8 cellular contexts compared by ENCODE assay signal in the genomic region with DNA sequence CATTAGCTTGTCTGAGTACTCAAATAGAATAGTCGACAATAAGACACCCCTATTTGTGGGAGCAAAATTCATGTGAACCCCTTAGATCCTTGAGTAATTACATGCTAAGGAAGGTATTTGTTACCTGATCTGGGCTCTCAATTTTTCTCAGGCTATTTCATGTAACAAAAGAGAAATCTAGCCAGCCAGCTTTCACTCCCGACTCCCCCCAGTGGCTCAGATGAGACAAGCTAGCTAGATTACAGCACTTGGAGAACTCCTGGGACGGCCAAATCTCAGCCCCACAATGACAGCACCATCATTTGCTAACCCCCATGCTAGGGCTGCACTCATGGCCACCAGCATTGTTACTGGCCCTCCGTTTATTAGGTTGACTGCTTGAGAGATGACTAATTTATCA. TPM values are rescaled to one million over a fixed set of nuclear protein-coding genes. Genes with fewer than 3 reads are reported as not detected.
DNase-seq lines count a peak whose midpoint lies in the region; ATAC-seq, FAIRE-seq and TF ChIP-seq lines count a peak whose summit lies in the region.

No MANE protein-coding gene starts in this region.

- H3K36me3 ChIP-seq in bronchial epithelial cell (ENCODE audit: control insufficient read depth, insufficient read depth, low read length): no peaks in the 10 kb centered on the region

- no peaks in the 10 kb centered on the region for H3K9me3 Mint-ChIP-seq in activated CD8-positive, alpha-beta T cell treated with anti-CD3 and anti-CD28 coated beads for 36 hours
- H3K9me3 Mint-ChIP-seq in activated CD8-positive, alpha-beta T cell treated with anti-CD3 and anti-CD28 coated beads, Interleukin-2, amount 10 ng/mL, durations not matched to agents 7 days and 5 days (ENCODE audit: insufficient read depth): no peaks in the 10 kb centered on the region

- H3K36me3 Mint-ChIP-seq in activated CD8-positive, alpha-beta T cell treated with anti-CD3 and anti-CD28 coated beads for 36 hours (ENCODE audit: low read depth): no peaks in the 10 kb centered on the region
- no peaks in the 10 kb centered on the region for H3K36me3 Mint-ChIP-seq in activated CD8-positive, alpha-beta T cell treated with anti-CD3 and anti-CD28 coated beads, Interleukin-2, amount 10 ng/mL, durations not matched to agents 7 days and 5 days (ENCODE audit: low read depth)

- ATAC-seq in activated CD8-positive, alpha-beta T cell treated with anti-CD3 and anti-CD28 coated beads for 36 hours: no peak
- no peak for ATAC-seq in activated CD8-positive, alpha-beta T cell treated with anti-CD3 and anti-CD28 coated beads, Interleukin-2, amount 10 ng/mL, durations not matched to agents 7 days and 5 days
- ATAC-seq in GM21786 (IDR thresholded peaks at IDR 0.05; ENCODE audit: unreplicated experiment): no peak

- intact Hi-C loops in activated CD8-positive, alpha-beta T cell treated with anti-CD3 and anti-CD28 coated beads for 36 hours (cut with micrococcal nuclease): loop anchor here (5.0 kb wide), 1 partner anchor 220 kb away; no protein-coding TSS in a partner anchor

- H3K27me3 ChIP-seq in bronchial epithelial cell (ENCODE audit: control insufficient read depth, insufficient read depth, low read length): peaks cover 3% of the 10 kb centered on the region

- TF ChIP-seq POLR2A in GM12892 (IDR thresholded peaks at IDR 0.05; ENCODE audit: low read depth, low read length): no peak

- POLR2A ChIA-PET in activated CD8-positive, alpha-beta T cell treated with anti-CD3 and anti-CD28 coated beads for 36 hours (lab: Charles Lee): no interaction called here
- POLR2A ChIA-PET in activated CD8-positive, alpha-beta T cell treated with anti-CD3 and anti-CD28 coated beads, Interleukin-2, amount 10 ng/mL, durations not matched to agents 7 days and 5 days (lab: Charles Lee): no interaction called here

- TF ChIP-seq CTCF in activated CD8-positive, alpha-beta T cell treated with anti-CD3 and anti-CD28 coated beads for 36 hours (IDR thresholded peaks at IDR 0.05): no peak
- peak; percentile 63 for TF ChIP-seq CTCF in bronchial epithelial cell (IDR thresholded peaks at IDR 0.05; ENCODE audit: insufficient read depth, low read length, severe bottlenecking)

- no peak overlapping the region for H3K4me3 Mint-ChIP-seq in activated CD8-positive, alpha-beta T cell treated with anti-CD3 and anti-CD28 coated beads for 36 hours
- no peak overlapping the region for H3K4me3 Mint-ChIP-seq in activated CD8-positive, alpha-beta T cell treated with anti-CD3 and anti-CD28 coated beads, Interleukin-2, amount 10 ng/mL, durations not matched to agents 7 days and 5 days

- peak; percentile 11 for DNase-seq in activated CD8-positive, alpha-beta T cell treated with anti-CD3 and anti-CD28 coated beads for 36 hours
- no peak for DNase-seq in activated CD8-positive, alpha-beta T cell treated with anti-CD3 and anti-CD28 coated beads, Interleukin-2, amount 10 ng/mL, durations not matched to agents 7 days and 5 days
- peak; percentile 57 for DNase-seq in NCI-H1436 treated with DMSO at 0.1 percent for 48 hours (lab: John Stamatoyannopoulos, UW)
- DNase-seq in bronchial epithelial cell (ENCODE audit: low read depth): peak; percentile 41
- peak; percentile 69 for DNase-seq in myocyte (ENCODE audit: low read depth)
- DNase-seq in NCI-H1048 (lab: John Stamatoyannopoulos, UW): no peak
- DNase-seq in GM12892 (ENCODE audit: insufficient read length): no peak

- FAIRE-seq in bronchial epithelial cell (lab: Jason Lieb, UNC): no peak
- FAIRE-seq in GM12892 (lab: Jason Lieb, UNC): no peak

- peaks cover 10% of the 10 kb centered on the region for H3K27me3 Mint-ChIP-seq in activated CD8-positive, alpha-beta T cell treated with anti-CD3 and anti-CD28 coated beads for 36 hours
- H3K27me3 Mint-ChIP-seq in activated CD8-positive, alpha-beta T cell treated with anti-CD3 and anti-CD28 coated beads, Interleukin-2, amount 10 ng/mL, durations not matched to agents 7 days and 5 days (ENCODE audit: low read depth): peaks cover 3% of the 10 kb centered on the region

- CTCF ChIA-PET in activated CD8-positive, alpha-beta T cell treated with anti-CD3 and anti-CD28 coated beads for 36 hours (lab: Charles Lee): interaction anchor here (1.0 to 1.2 kb wide), 3 partner anchors 30 to 220 kb away, joined by 3 to 9 read pairs (median 3); no protein-coding TSS in a partner anchor
- CTCF ChIA-PET in activated CD8-positive, alpha-beta T cell treated with anti-CD3 and anti-CD28 coated beads, Interleukin-2, amount 10 ng/mL, durations not matched to agents 7 days and 5 days (lab: Charles Lee): interaction anchor here (1.2 to 6.2 kb wide), 4 partner anchors 14 to 220 kb away, joined by 3 to 47 read pairs (median 7); no protein-coding TSS in a partner anchor

- H3K27ac Mint-ChIP-seq in activated CD8-positive, alpha-beta T cell treated with anti-CD3 and anti-CD28 coated beads for 36 hours: no peak overlapping the region
- H3K27ac Mint-ChIP-seq in activated CD8-positive, alpha-beta T cell treated with anti-CD3 and anti-CD28 coated beads, Interleukin-2, amount 10 ng/mL, durations not matched to agents 7 days and 5 days: no peak overlapping the region

- no peaks in the 10 kb centered on the region for H3K4me1 Mint-ChIP-seq in activated CD8-positive, alpha-beta T cell treated with anti-CD3 and anti-CD28 coated beads for 36 hours (ENCODE audit: low read depth)
- no peaks in the 10 kb centered on the region for H3K4me1 Mint-ChIP-seq in activated CD8-positive, alpha-beta T cell treated with anti-CD3 and anti-CD28 coated beads, Interleukin-2, amount 10 ng/mL, durations not matched to agents 7 days and 5 days (ENCODE audit: low read depth)

- H3K4me3 ChIP-seq in bronchial epithelial cell (ENCODE audit: low read depth, low read length): no peak overlapping the region

RNA-seq across cellular contexts. Expression of gene GLDN, which starts 41.3 kb away (rescaled TPM):
- total RNA-seq in activated CD8-positive, alpha-beta T cell treated with anti-CD3 and anti-CD28 coated beads for 36 hours: not detected
- not detected for total RNA-seq in activated CD8-positive, alpha-beta T cell treated with anti-CD3 and anti-CD28 coated beads, Interleukin-2, amount 10 ng/mL, durations not matched to agents 7 days and 5 days
- total RNA-seq in bronchial epithelial cell (0.13 and 0.26 TPM in 2 replicates), myocyte (0.32 TPM in 1 of 2 replicates, not detected in the other)
- 0.13 TPM for polyA plus RNA-seq in myocyte (2012)
- polyA plus RNA-seq in GM12892 (2012; ENCODE audit: missing spikeins): not detected

RNA-seq across cellular contexts. Expression of gene CYP19A1, which starts 44.4 kb away (rescaled TPM):
- not detected for total RNA-seq in activated CD8-positive, alpha-beta T cell treated with anti-CD3 and anti-CD28 coated beads for 36 hours
- not detected for total RNA-seq in activated CD8-positive, alpha-beta T cell treated with anti-CD3 and anti-CD28 coated beads, Interleukin-2, amount 10 ng/mL, durations not matched to agents 7 days and 5 days
- total RNA-seq in bronchial epithelial cell: not detected in 2 replicates
- total RNA-seq in myocyte: 1.3 and 5.8 TPM in 2 replicates
- 0.26 TPM for polyA plus RNA-seq in myocyte (2012)
- 1.1 TPM for polyA plus RNA-seq in GM12892 (2012; ENCODE audit: missing spikeins)

Comparison
In these comparisons a context has a peak if more than half of its experiments do, and no peak if none do; other contexts are left out.
1. DNase-seq: peak in activated CD8-positive, alpha-beta T cell treated with anti-CD3 and anti-CD28 coated beads for 36 hours (single experiment), NCI-H1436 treated with DMSO at 0.1 percent for 48 hours (single experiment), bronchial epithelial cell (single experiment) and myocyte (single experiment); none in activated CD8-positive, alpha-beta T cell treated with anti-CD3 and anti-CD28 coated beads, Interleukin-2, amount 10 ng/mL, durations not matched to agents 7 days and 5 days (single experiment), NCI-H1048 (single experiment) and GM12892 (single experiment).